ENCODE assay signal across 9 cellular contexts in genomic region chr15:74870496-74871213, GRCh38. TPM values are rescaled to one million over a fixed set of nuclear protein-coding genes. Genes with fewer than 3 reads are reported as not detected.
DNase-seq lines count a peak whose midpoint lies in the region; ATAC-seq, FAIRE-seq and TF ChIP-seq lines count a peak whose summit lies in the region.
"Had no signal": no experiment of that assay in that cellular context is flagged by ENCODE, and none has a peak within 500 bp of the region (broad histone marks: within the 10 kb centered on the region; RNA-seq: fewer than 3 reads in every experiment).

No MANE protein-coding gene starts in this region.

- H3K4me1 ChIP-seq in Panc1 (ENCODE audit: control insufficient read depth, insufficient read depth, low read length) (peaks cover 19% of the 10 kb centered on the region), endothelial cell of umbilical vein (ENCODE audit: control insufficient read depth, extremely low read depth, insufficient read depth, low read length) (peaks cover 45% of the 10 kb centered on the region), sigmoid colon (peaks cover 0 to 65% (median 48%) of the 10 kb centered on the region in 4 donors), testis (peaks cover 43% of the 10 kb centered on the region)

- H2AFZ ChIP-seq in endothelial cell of umbilical vein (ENCODE audit: low read depth, low read length) = no peak overlapping the region

- POLR2A ChIA-PET in Panc1 (lab: Charles Lee) (interaction anchor here (0.6 to 0.7 kb wide), 2 partner anchors 464 to 1771 kb away, joined by 3 read pairs; no protein-coding TSS in a partner anchor), endothelial cell of umbilical vein (lab: Charles Lee) (interaction anchor here (0.7 kb wide), 1 partner anchor 29 kb away, joined by 3 read pairs; no protein-coding TSS in a partner anchor)

- in situ Hi-C loops in Panc1 (cut with HindIII; ENCODE audit: low pct_unique_long_range_greater_than_20kb, low sequenced_read_pairs) = no loop called here

- peaks cover 53% of the 10 kb centered on the region for H3K79me2 ChIP-seq in endothelial cell of umbilical vein (ENCODE audit: control insufficient read depth, insufficient read depth, low read length)

- CTCF ChIA-PET in Panc1 (lab: Charles Lee) = interaction anchor here (1.1 kb wide), 1 partner anchor 31 kb away, joined by 4 read pairs; no protein-coding TSS in a partner anchor
- CTCF ChIA-PET in endothelial cell of umbilical vein (lab: Charles Lee) = interaction anchor here (1.0 to 6.4 kb wide), 8 partner anchors 9 to 99 kb away, joined by 3 to 54 read pairs (median 6); partner anchors contain the start of gene ULK3

- 9 to 21% methylated on average over 6 of the region's 6 CpGs for WGBS in sigmoid colon, 2 donors
- 49 to 52% methylated on average over 6 of the region's 6 CpGs for WGBS in testis, 2 donors

- H3K36me3 ChIP-seq in Panc1 (ENCODE audit: control insufficient read depth, insufficient read depth, low read length) (no peaks in the 10 kb centered on the region), endothelial cell of umbilical vein (ENCODE audit: control insufficient read depth in 2 of 2, extremely low read depth in 1 of 2, insufficient read depth in 2 of 2, low read length in 2 of 2) (no peaks in the 10 kb centered on the region), sigmoid colon (peaks cover 0 to 4% (median 0%) of the 10 kb centered on the region in 4 donors), testis (ENCODE audit: low read depth, missing control alignments) (no peaks in the 10 kb centered on the region)

- no peaks in the 10 kb centered on the region for H3K9me1 ChIP-seq in endothelial cell of umbilical vein (replicated peaks; ENCODE audit: control insufficient read depth, extremely low read depth, insufficient read depth, low read length)

- H3K9ac ChIP-seq in endothelial cell of umbilical vein (replicated peaks; ENCODE audit: extremely low read depth, insufficient read depth, low read length) = no peak overlapping the region
- H3K9ac ChIP-seq: KMS-11 had no signal

- TF ChIP-seq POLR2A in endothelial cell of umbilical vein (IDR thresholded peaks at IDR 0.05; ENCODE audit: low read depth, low read length) = no peak
- no peak for TF ChIP-seq POLR2A in sigmoid colon (IDR thresholded peaks at IDR 0.05)
- no peak for TF ChIP-seq POLR2A in testis (IDR thresholded peaks at IDR 0.05)

- H3K4me2 ChIP-seq in endothelial cell of umbilical vein (ENCODE audit: insufficient read depth, low read length) = peak overlapping the region; percentile 13
- H3K4me2 ChIP-seq: KMS-11 had no signal

- H3K27me3 ChIP-seq in Panc1 (ENCODE audit: control insufficient read depth, insufficient read depth, low read length) = no peaks in the 10 kb centered on the region
- peaks cover 0 to 3% of the 10 kb centered on the region in 2 experiments for H3K27me3 ChIP-seq in endothelial cell of umbilical vein (ENCODE audit: control insufficient read depth in 2 of 2, insufficient read depth in 2 of 2, low read length in 2 of 2)
- H3K27me3 ChIP-seq in sigmoid colon = no peaks in the 10 kb centered on the region
- no peaks in the 10 kb centered on the region for H3K27me3 ChIP-seq in testis

- no peak for TF ChIP-seq CTCF in Panc1 (IDR thresholded peaks at IDR 0.05)
- TF ChIP-seq CTCF in endothelial cell of umbilical vein (IDR thresholded peaks at IDR 0.05; ENCODE audit: extremely low read depth in 1 of 2, insufficient read depth in 1 of 2, low read depth in 1 of 2, low read length in 2 of 2) = no peak
- TF ChIP-seq CTCF in sigmoid colon (IDR thresholded peaks at IDR 0.05) = no peak
- no peak for TF ChIP-seq CTCF in testis (IDR thresholded peaks at IDR 0.05)

- H3K27ac ChIP-seq in Panc1 (ENCODE audit: low read length) = no peak overlapping the region
- H3K27ac ChIP-seq in endothelial cell of umbilical vein (ENCODE audit: insufficient read depth, low read depth, low read length) = no peak overlapping the region
- H3K27ac ChIP-seq in sigmoid colon = peak overlapping the region; percentile 37 to 88 (median 70)
- peak overlapping the region in 1 of 2 donors; percentile 41 for H3K27ac ChIP-seq in testis
- H3K27ac ChIP-seq: KMS-11 had no signal

- no peaks in the 10 kb centered on the region for H4K20me1 ChIP-seq in endothelial cell of umbilical vein (replicated peaks; ENCODE audit: control insufficient read depth, extremely low read depth, insufficient read depth, low read length)

- intact Hi-C loops in Panc1 (cut with micrococcal nuclease; ENCODE audit: unreplicated experiment) (no loop called here), endothelial cell of umbilical vein (cut with micrococcal nuclease) (no loop called here), sigmoid colon (cut with DNase I) (loop anchor here (5.0 kb wide), 1 partner anchor 37 kb away; the partner anchor contains the start of gene FAM219B), testis (cut with DNase I; ENCODE audit: low total_unique reads) (no loop called here)

- no peak for FAIRE-seq in endothelial cell of umbilical vein (lab: Jason Lieb, UNC)

- no peak for TF ChIP-seq EP300 in sigmoid colon (IDR thresholded peaks at IDR 0.05)

- DNase-seq in Panc1 (ENCODE audit: low read depth, low spot score) = no peak
- peak; percentile 6 for DNase-seq in endothelial cell of umbilical vein (ENCODE audit: low read depth, low spot score)
- DNase-seq in sigmoid colon = no peak
- no peak for DNase-seq in testis
- DNase-seq in NCI-H748 treated with DMSO at 0.1 percent for 48 hours (lab: John Stamatoyannopoulos, UW) = no peak
- no peak for DNase-seq in NCI-H1048 (lab: John Stamatoyannopoulos, UW)

- TSS peak; percentile 50 for BruUV-seq in Panc1 (replicated peaks; lab: Mats Ljungman, UMichigan)
- BruUV-seq in endothelial cell of umbilical vein (replicated peaks; lab: Mats Ljungman, UMichigan) = no TSS peak

- ATAC-seq in Panc1 = no peak
- no peak for ATAC-seq in HG02798 (IDR thresholded peaks at IDR 0.05; ENCODE audit: poor library complexity, unreplicated experiment)

- H3K4me3 ChIP-seq in GM08714 (ENCODE audit: low read length) (peak overlapping the region; percentile 70), Panc1 (ENCODE audit: low read depth in 2 of 2, low read length in 2 of 2) (no peak overlapping the region), endothelial cell of umbilical vein (replicated peaks in 1 of 3; ENCODE audit: insufficient read depth in 1 of 3, low read depth in 1 of 3, low read length in 3 of 3) (no peak overlapping the region), sigmoid colon (peak overlapping the region in 2 of 4 donors; percentile 4 to 9), testis (no peak overlapping the region)

- dilution Hi-C loops in endothelial cell of umbilical vein (cut with MboI; ENCODE audit: extremely low pct_ligation_motif_present, low sequenced_read_pairs) = no loop called here

- no peaks in the 10 kb centered on the region for H3K9me3 ChIP-seq in Panc1 (ENCODE audit: control insufficient read depth, insufficient read depth, low read depth, low read length)
- no peaks in the 10 kb centered on the region for H3K9me3 ChIP-seq in endothelial cell of umbilical vein (replicated peaks; ENCODE audit: control insufficient read depth, insufficient read depth, low read length)
- no peaks in the 10 kb centered on the region for H3K9me3 ChIP-seq in sigmoid colon
- no peaks in the 10 kb centered on the region for H3K9me3 ChIP-seq in testis

RNA-seq across cellular contexts. Expression of gene SCAMP2, which starts 2.5 kb away (rescaled TPM):
- total RNA-seq in Panc1 (2021; ENCODE audit: unreplicated experiment) (121 TPM), endothelial cell of umbilical vein (61.1 and 67.3 TPM in 2 replicates), sigmoid colon (10 to 100 TPM; 27.8 to 37.8 (median 36.2) TPM), testis (100 to 1,000 TPM in 1 of 2 donors, 10 to 100 TPM in 1; 94.8 to 103 TPM)
- polyA plus RNA-seq in Panc1 (2012; ENCODE audit: insufficient read length) = 162 TPM
- polyA plus RNA-seq in endothelial cell of umbilical vein (250 and 256 TPM in 2 replicates), sigmoid colon (100 to 1,000 TPM in 1 of 3 donors, 10 to 100 TPM in 2; 28.7 to 131 (median 33.0) TPM), testis (ENCODE audit: insufficient read depth, low read depth, low replicate concordance) (130 TPM)
- polyA plus RNA-seq in endothelial cell of umbilical vein (2011; cell fraction: cytosol; rRNA removed) = 96.9 and 121 TPM in 2 replicates
- polyA plus RNA-seq in endothelial cell of umbilical vein (2011; cell fraction: nucleus; rRNA removed) = 58.8 and 69.7 TPM in 2 replicates
- polyA plus RNA-seq in endothelial cell of umbilical vein (2012) = 54.9 and 58.8 TPM in 2 replicates
- 202 and 208 TPM in 2 replicates for polyA minus RNA-seq in endothelial cell of umbilical vein
- polyA minus RNA-seq in endothelial cell of umbilical vein (2011; cell fraction: cytosol; rRNA and poly(A)+ RNA removed) = 40.0 TPM
- polyA minus RNA-seq in endothelial cell of umbilical vein (2011; cell fraction: nucleus; rRNA and poly(A)+ RNA removed) = 27.5 and 31.8 TPM in 2 replicates

RNA-seq across cellular contexts. Expression of gene MPI, which starts 19.2 kb away (rescaled TPM):
- total RNA-seq in Panc1 (2021; ENCODE audit: unreplicated experiment) (45.8 TPM), endothelial cell of umbilical vein (27.7 and 36.3 TPM in 2 replicates), sigmoid colon (10 to 100 TPM; 34.9 to 52.0 (median 45.5) TPM), testis (10 to 100 TPM; 65.4 to 78.1 TPM)
- polyA plus RNA-seq in Panc1 (2012; ENCODE audit: insufficient read length) = 80.7 TPM
- polyA plus RNA-seq in endothelial cell of umbilical vein (62.6 and 69.3 TPM in 2 replicates), sigmoid colon (10 to 100 TPM; 45.6 to 87.4 (median 56.5) TPM), testis (ENCODE audit: insufficient read depth, low read depth, low replicate concordance) (92.6 TPM)
- polyA plus RNA-seq in endothelial cell of umbilical vein (2011; cell fraction: cytosol; rRNA removed) = 58.5 and 62.7 TPM in 2 replicates
- polyA plus RNA-seq in endothelial cell of umbilical vein (2011; cell fraction: nucleus; rRNA removed) = 53.3 and 58.5 TPM in 2 replicates
- polyA plus RNA-seq in endothelial cell of umbilical vein (2012) = 26.3 and 37.7 TPM in 2 replicates
- 66.3 and 85.1 TPM in 2 replicates for polyA minus RNA-seq in endothelial cell of umbilical vein
- polyA minus RNA-seq in endothelial cell of umbilical vein (2011; cell fraction: cytosol; rRNA and poly(A)+ RNA removed) = 33.4 TPM
- polyA minus RNA-seq in endothelial cell of umbilical vein (2011; cell fraction: nucleus; rRNA and poly(A)+ RNA removed) = 17.0 and 28.6 TPM in 2 replicates

RNA-seq across cellular contexts. Expression of gene ULK3, which starts 27.7 kb away (rescaled TPM):
- total RNA-seq in Panc1 (2021; ENCODE audit: unreplicated experiment) = 73.3 TPM
- 55.5 TPM for polyA plus RNA-seq in Panc1 (2012; ENCODE audit: insufficient read length)
- total RNA-seq in endothelial cell of umbilical vein = 29.0 and 36.0 TPM in 2 replicates
- 48.6 and 60.3 TPM in 2 replicates for polyA plus RNA-seq in endothelial cell of umbilical vein
- polyA plus RNA-seq in endothelial cell of umbilical vein (2011; cell fraction: cytosol; rRNA removed) = 22.8 and 28.4 TPM in 2 replicates
- 320 and 340 TPM in 2 replicates for polyA plus RNA-seq in endothelial cell of umbilical vein (2011; cell fraction: nucleus; rRNA removed)
- 23.6 and 35.2 TPM in 2 replicates for polyA plus RNA-seq in endothelial cell of umbilical vein (2012)
- polyA minus RNA-seq in endothelial cell of umbilical vein = 41.1 and 58.2 TPM in 2 replicates
- polyA minus RNA-seq in endothelial cell of umbilical vein (2011; cell fraction: cytosol; rRNA and poly(A)+ RNA removed) = 19.7 TPM
- polyA minus RNA-seq in endothelial cell of umbilical vein (2011; cell fraction: nucleus; rRNA and poly(A)+ RNA removed) = 22.6 and 31.4 TPM in 2 replicates
- total RNA-seq in sigmoid colon = 10 to 100 TPM; 21.1 to 46.8 (median 30.6) TPM
- 10 to 100 TPM; 46.9 to 48.6 (median 48.4) TPM for polyA plus RNA-seq in sigmoid colon
- 10 to 100 TPM; 68.2 to 78.5 TPM for total RNA-seq in testis
- 27.0 TPM for polyA plus RNA-seq in testis (ENCODE audit: insufficient read depth, low read depth, low replicate concordance)

RNA-seq across cellular contexts. Expression of gene FAM219B, which starts 36.0 kb away (rescaled TPM):
- total RNA-seq in Panc1 (2021; ENCODE audit: unreplicated experiment) = 68.6 TPM
- 41.2 TPM for polyA plus RNA-seq in Panc1 (2012; ENCODE audit: insufficient read length)
- 57.0 and 73.0 TPM in 2 replicates for total RNA-seq in endothelial cell of umbilical vein
- 55.1 and 57.7 TPM in 2 replicates for polyA plus RNA-seq in endothelial cell of umbilical vein
- polyA plus RNA-seq in endothelial cell of umbilical vein (2011; cell fraction: cytosol; rRNA removed) = 35.9 and 53.0 TPM in 2 replicates
- polyA plus RNA-seq in endothelial cell of umbilical vein (2011; cell fraction: nucleus; rRNA removed) = 219 and 225 TPM in 2 replicates
- 28.2 and 31.1 TPM in 2 replicates for polyA plus RNA-seq in endothelial cell of umbilical vein (2012)
- polyA minus RNA-seq in endothelial cell of umbilical vein = 45.1 and 46.9 TPM in 2 replicates
- 18.2 TPM for polyA minus RNA-seq in endothelial cell of umbilical vein (2011; cell fraction: cytosol; rRNA and poly(A)+ RNA removed)
- 26.2 and 37.4 TPM in 2 replicates for polyA minus RNA-seq in endothelial cell of umbilical vein (2011; cell fraction: nucleus; rRNA and poly(A)+ RNA removed)
- total RNA-seq in sigmoid colon = 10 to 100 TPM; 50.5 to 65.0 (median 57.2) TPM
- polyA plus RNA-seq in sigmoid colon = 10 to 100 TPM; 16.6 to 38.4 (median 30.1) TPM
- 10 to 100 TPM; 40.2 to 40.6 TPM for total RNA-seq in testis
- polyA plus RNA-seq in testis (ENCODE audit: insufficient read depth, low read depth, low replicate concordance) = 32.6 TPM

RNA-seq across cellular contexts. Expression of gene CPLX3, which starts 44.2 kb away (rescaled TPM):
- total RNA-seq in Panc1 (2021; ENCODE audit: unreplicated experiment) (not detected), endothelial cell of umbilical vein (0.16 TPM in 1 of 2 replicates, not detected in the other), sigmoid colon (under 1 TPM in 1 of 4 donors, not detected in 3; 0.41 TPM), testis (1 to 10 TPM; 3.7 to 5.7 TPM)
- not detected for polyA plus RNA-seq in Panc1 (2012; ENCODE audit: insufficient read length)
- polyA plus RNA-seq in endothelial cell of umbilical vein (not detected in 2 replicates), sigmoid colon (under 1 TPM in 1 of 3 donors, not detected in 2; 0.28 TPM), testis (ENCODE audit: insufficient read depth, low read depth, low replicate concordance) (3.6 TPM)
- polyA plus RNA-seq in endothelial cell of umbilical vein (2011; cell fraction: cytosol; rRNA removed) = not detected in 2 replicates
- polyA plus RNA-seq in endothelial cell of umbilical vein (2011; cell fraction: nucleus; rRNA removed) = 0.10 TPM in 1 of 2 replicates, not detected in the other
- polyA plus RNA-seq in endothelial cell of umbilical vein (2012) = not detected in 2 replicates
- polyA minus RNA-seq in endothelial cell of umbilical vein = not detected in 2 replicates
- not detected for polyA minus RNA-seq in endothelial cell of umbilical vein (2011; cell fraction: cytosol; rRNA and poly(A)+ RNA removed)
- not detected in 2 replicates for polyA minus RNA-seq in endothelial cell of umbilical vein (2011; cell fraction: nucleus; rRNA and poly(A)+ RNA removed)

Comparison
In these comparisons a context has a peak if more than half of its experiments do, and no peak if none do; other contexts are left out.
1. H3K27ac ChIP-seq: peak in sigmoid colon (4 of 4); none in Panc1 (single experiment) and endothelial cell of umbilical vein (single experiment).